ENCODE assay signal across 1 cellular context in genomic region chr4:38728651-38729141, GRCh38.
TF ChIP-seq lines count a peak whose summit lies in the region.

No MANE protein-coding gene starts in this region.

TF ChIP-seq in GM12878, 131 proteins besides CTCF, POLR2A, EP300 and RAD21 (continued from another document):
- no peak for TF ChIP-seq SKIL (IDR thresholded peaks at IDR 0.05; ENCODE audit: low read depth, poor library complexity, severe bottlenecking)
- no peak for TF ChIP-seq HDGF (IDR thresholded peaks at IDR 0.05)
- no peak for TF ChIP-seq GATAD2B (conservative IDR thresholded peaks at IDR 0.05; ENCODE audit: low read depth)
- no peak for TF ChIP-seq MAX (IDR thresholded peaks at IDR 0.05; ENCODE audit: low read depth, low read length)
- no peak for TF ChIP-seq NFIC (IDR thresholded peaks at IDR 0.05; ENCODE audit: low read depth, low read length)
